In the genomic region with DNA sequence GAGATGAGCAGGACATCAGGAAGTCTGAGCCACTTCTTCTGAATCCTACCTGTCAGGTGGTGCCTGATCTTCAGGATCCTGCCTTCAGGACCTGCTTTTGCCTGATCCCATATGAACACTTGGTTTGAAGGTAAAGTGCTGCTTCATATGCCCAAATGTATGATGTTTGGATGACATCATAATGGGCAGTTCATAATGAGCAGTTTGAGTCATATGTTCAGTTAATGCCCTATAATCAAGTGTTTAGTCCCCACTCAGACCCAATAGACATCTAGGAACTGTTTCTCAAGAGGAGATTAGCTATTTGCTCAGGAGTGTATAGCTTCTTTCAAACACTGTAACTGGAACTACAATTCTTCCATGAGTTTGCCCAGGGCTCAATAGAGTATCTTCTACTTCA, we compare ENCODE assay signal across 16 cellular contexts. TPM values are rescaled to one million over a fixed set of nuclear protein-coding genes. Genes with fewer than 3 reads are reported as not detected.
DNase-seq lines count a peak whose midpoint lies in the region; TF ChIP-seq lines count a peak whose summit lies in the region.
"Had no signal": no experiment of that assay in that cellular context is flagged by ENCODE, and none has a peak within 500 bp of the region (broad histone marks: within the 10 kb centered on the region; RNA-seq: fewer than 3 reads in every experiment).

No MANE protein-coding gene starts in this region.

- H3K36me3 ChIP-seq in HEK293 (ENCODE audit: control insufficient read depth in 2 of 2, insufficient read depth in 1 of 2, low read length in 2 of 2) (no peaks in the 10 kb centered on the region), prostate gland (no peaks in the 10 kb centered on the region)
- H3K36me3 ChIP-seq: BE2C, BLaER1 had no signal

- H3K27ac ChIP-seq in HEK293 (ENCODE audit: extremely low read depth, low read depth, low read length) (no peak overlapping the region), coronary artery (no peak overlapping the region), prostate gland (no peak overlapping the region)
- H3K27ac ChIP-seq: BLaER1 had no signal

- no peak overlapping the region for H3K4me3 Mint-ChIP-seq in CD14-positive monocyte
- H3K4me3 Mint-ChIP-seq: CD4-positive, alpha-beta T cell; CD8-positive, alpha-beta T cell had no signal

- no peaks in the 10 kb centered on the region for H3K4me1 Mint-ChIP-seq in CD14-positive monocyte

- no peak for TF ChIP-seq CTCF in HEK293 (tag by site-specific recombination; IDR thresholded peaks at IDR 0.05)
- peak; percentile 12 for TF ChIP-seq CTCF in coronary artery (IDR thresholded peaks at IDR 0.05)
- no peak for TF ChIP-seq CTCF in prostate gland (IDR thresholded peaks at IDR 0.05)
- TF ChIP-seq CTCF in CD14-positive monocyte (IDR thresholded peaks at IDR 0.05), result no peak

- no peak overlapping the region for H3K27ac Mint-ChIP-seq in CD14-positive monocyte
- H3K27ac Mint-ChIP-seq: CD4-positive, alpha-beta T cell; CD8-positive, alpha-beta T cell had no signal

- H3K9me3 ChIP-seq in HEK293 (ENCODE audit: control insufficient read depth, insufficient read depth, low read depth, low read length) (no peaks in the 10 kb centered on the region), prostate gland (no peaks in the 10 kb centered on the region)
- H3K9me3 ChIP-seq: BE2C had no signal

- peak; percentile 12 for DNase-seq in NCI-H69 (lab: John Stamatoyannopoulos, UW)
- no peak for DNase-seq in coronary artery (ENCODE audit: low spot score)
- no peak for DNase-seq in prostate gland (ENCODE audit: low spot score)
- DNase-seq in CD14-positive monocyte (ENCODE audit: low spot score), result no peak
- DNase-seq: 8988T; ACHN; BE2C; C1 segment of cervical spinal cord; Caco-2; Calu3; CD4-positive, alpha-beta T cell; CD8-positive, alpha-beta T cell; DMS79 treated with DMSO at 0.1 percent for 48 hours; GF-D8 had no signal

- POLR2A ChIA-PET in HEK293 (lab: Yijun Ruan, JAX), result no interaction called here

- H3K4me3 ChIP-seq in HEK293 (ENCODE audit: low read depth, low read length) (no peak overlapping the region), coronary artery (no peak overlapping the region), prostate gland (no peak overlapping the region)
- H3K4me3 ChIP-seq: BLaER1 had no signal

- peaks cover 4 to 6% (median 6%) of the 10 kb centered on the region in 3 donors for H3K27me3 Mint-ChIP-seq in CD14-positive monocyte (ENCODE audit: low read depth in 3 of 3)

- intact Hi-C loops in prostate gland (cut with DNase I), result no loop called here
- intact Hi-C loops in CD14-positive monocyte (cut with micrococcal nuclease), result no loop called here

- H3K9me3 Mint-ChIP-seq in CD14-positive monocyte, result peaks cover 0 to 7% (median 2%) of the 10 kb centered on the region in 7 donors
- H3K9me3 Mint-ChIP-seq: CD8-positive, alpha-beta T cell had no signal

- no peak for TF ChIP-seq POLR2A in prostate gland (IDR thresholded peaks at IDR 0.05)

- H3K4me1 ChIP-seq in HEK293 (ENCODE audit: control insufficient read depth, insufficient read depth, low read length) (no peaks in the 10 kb centered on the region), prostate gland (replicated peaks) (no peaks in the 10 kb centered on the region)
- H3K4me1 ChIP-seq: BE2C, BLaER1, Caco-2 had no signal

- H3K27me3 ChIP-seq in prostate gland (replicated peaks; ENCODE audit: insufficient read depth), result no peaks in the 10 kb centered on the region
- H3K27me3 ChIP-seq: BLaER1 had no signal

- CTCF ChIA-PET in HEK293 (lab: Yijun Ruan, JAX), result interaction anchor here (0.6 kb wide), 1 partner anchor 225 kb away, joined by 5 read pairs; no protein-coding TSS in a partner anchor

- H3K36me3 Mint-ChIP-seq in CD14-positive monocyte, result no peaks in the 10 kb centered on the region
- H3K36me3 Mint-ChIP-seq: CD8-positive, alpha-beta T cell had no signal

TF ChIP-seq in HEK293, 187 proteins besides CTCF, POLR2A, EP300 and RAD21:
- TF ChIP-seq GLI4 (tag by site-specific recombination; IDR thresholded peaks at IDR 0.05), result no peak
- peak; percentile 83 for TF ChIP-seq SP7 (tag by site-specific recombination; IDR thresholded peaks at IDR 0.05)

RNA-seq across cellular contexts. Expression of gene POLR1D, which starts 58.8 kb away (rescaled TPM):
- 100 to 1,000 TPM; 114 to 183 TPM for total RNA-seq in prostate gland
- polyA plus RNA-seq in CD14-positive monocyte, result 100 to 1,000 TPM; 122 to 139 TPM
